ENCODE assay signal across 8 cellular contexts in genomic region chr6:41778895-41779294, GRCh38. TPM values are rescaled to one million over a fixed set of nuclear protein-coding genes. Genes with fewer than 3 reads are reported as not detected.
DNase-seq lines count a peak whose midpoint lies in the region; ATAC-seq and TF ChIP-seq lines count a peak whose summit lies in the region.

No MANE protein-coding gene starts in this region.

- H3K4me3 ChIP-seq in iPS DF 6.9 (ENCODE audit: low read length): peak overlapping the region; percentile 63; the same call in 1 of the 2 replicates

- peaks cover 2% of the 10 kb centered on the region for H3K4me1 ChIP-seq in iPS DF 6.9 (ENCODE audit: control insufficient read depth, insufficient read depth, low read length)

- no peaks in the 10 kb centered on the region; the same call in 1 of the 2 replicates for H3K36me3 Mint-ChIP-seq in HFFc6 (ENCODE audit: low read depth)
- peaks cover 7% of the 10 kb centered on the region for H3K36me3 Mint-ChIP-seq in activated CD4-positive, alpha-beta memory T cell treated with anti-CD3 and anti-CD28 coated beads, Interleukin-2, amount 10 ng/mL, durations not matched to agents 7 days and 5 days (ENCODE audit: low read depth)
- H3K36me3 Mint-ChIP-seq in stimulated activated effector memory CD8-positive, alpha-beta T cell treated with anti-CD3 and anti-CD28 coated beads, Interleukin-12 subunit alpha, Interleukin-12 subunit beta, amount 100 ng/mL, for 72 hours: peaks cover 13% of the 10 kb centered on the region

- no peaks in the 10 kb centered on the region for H3K27me3 ChIP-seq in iPS DF 6.9 (ENCODE audit: control insufficient read depth, insufficient read depth, low read length)

- CTCF ChIA-PET in activated CD4-positive, alpha-beta memory T cell treated with anti-CD3 and anti-CD28 coated beads, Interleukin-2, amount 10 ng/mL, durations not matched to agents 7 days and 5 days (lab: Charles Lee): interaction anchor here (1.1 to 3.1 kb wide), 5 partner anchors 8 to 326 kb away, joined by 3 to 27 read pairs (median 5); partner anchors contain the start of gene TOMM6

- H3K4me1 Mint-ChIP-seq in HFFc6 (ENCODE audit: low read depth): peaks cover 14% of the 10 kb centered on the region
- peaks cover 23% of the 10 kb centered on the region for H3K4me1 Mint-ChIP-seq in activated CD4-positive, alpha-beta memory T cell treated with anti-CD3 and anti-CD28 coated beads, Interleukin-2, amount 10 ng/mL, durations not matched to agents 7 days and 5 days
- H3K4me1 Mint-ChIP-seq in stimulated activated effector memory CD8-positive, alpha-beta T cell treated with anti-CD3 and anti-CD28 coated beads, Interleukin-12 subunit alpha, Interleukin-12 subunit beta, amount 100 ng/mL, for 72 hours: peaks cover 15% of the 10 kb centered on the region

- peak overlapping the region; percentile 50; the same call in 1 of the 2 replicates for H3K27ac Mint-ChIP-seq in HFFc6
- H3K27ac Mint-ChIP-seq in activated CD4-positive, alpha-beta memory T cell treated with anti-CD3 and anti-CD28 coated beads, Interleukin-2, amount 10 ng/mL, durations not matched to agents 7 days and 5 days: peak overlapping the region; percentile 73
- peak overlapping the region; percentile 83 for H3K27ac Mint-ChIP-seq in stimulated activated effector memory CD8-positive, alpha-beta T cell treated with anti-CD3 and anti-CD28 coated beads, Interleukin-12 subunit alpha, Interleukin-12 subunit beta, amount 100 ng/mL, for 72 hours

- POLR2A ChIA-PET in activated CD4-positive, alpha-beta memory T cell treated with anti-CD3 and anti-CD28 coated beads, Interleukin-2, amount 10 ng/mL, durations not matched to agents 7 days and 5 days (lab: Charles Lee): interaction anchor here (1.4 kb wide), 1 partner anchor 8 kb away, joined by 7 read pairs; the partner anchor contains the start of gene TOMM6

- DNase-seq in HFFc6 (no peak), iPS DF 6.9 (ENCODE audit: low read depth, low spot score) (no peak), NCI-H2107 (lab: John Stamatoyannopoulos, UW) (no peak), mesenteric fat pad (ENCODE audit: low spot score) (no peak), middle frontal gyrus (ENCODE audit: extremely low spot score, low spot score) (no peak), SKM-1 (lab: John Stamatoyannopoulos, UW; ENCODE audit: unreplicated experiment) (no peak)
- no peak for DNase-seq in activated CD4-positive, alpha-beta memory T cell treated with anti-CD3 and anti-CD28 coated beads, Interleukin-2, amount 10 ng/mL, durations not matched to agents 7 days and 5 days
- DNase-seq in stimulated activated effector memory CD8-positive, alpha-beta T cell treated with anti-CD3 and anti-CD28 coated beads, Interleukin-12 subunit alpha, Interleukin-12 subunit beta, amount 100 ng/mL, for 72 hours (ENCODE audit: low spot score in 2 of 2): no peak

- H3K27me3 Mint-ChIP-seq in HFFc6 (ENCODE audit: insufficient read depth): no peaks in the 10 kb centered on the region; the same call in none of the 2 replicates
- peaks cover 15% of the 10 kb centered on the region for H3K27me3 Mint-ChIP-seq in activated CD4-positive, alpha-beta memory T cell treated with anti-CD3 and anti-CD28 coated beads, Interleukin-2, amount 10 ng/mL, durations not matched to agents 7 days and 5 days

- no peak for TF ChIP-seq CTCF in HFFc6 (IDR thresholded peaks at IDR 0.05)

- H3K27ac ChIP-seq in iPS DF 6.9 (ENCODE audit: low read length): no peak overlapping the region

- WGBS in iPS DF 6.9 (ENCODE audit: insufficient coverage, insufficient read length): no CpG with 5 or more reads among the region's 6 CpGs

- ATAC-seq in stimulated activated effector memory CD8-positive, alpha-beta T cell treated with anti-CD3 and anti-CD28 coated beads, Interleukin-12 subunit alpha, Interleukin-12 subunit beta, amount 100 ng/mL, for 72 hours: no peak

- H3K4me3 Mint-ChIP-seq in HFFc6: peak overlapping the region; percentile 94
- peak overlapping the region; percentile 87 for H3K4me3 Mint-ChIP-seq in activated CD4-positive, alpha-beta memory T cell treated with anti-CD3 and anti-CD28 coated beads, Interleukin-2, amount 10 ng/mL, durations not matched to agents 7 days and 5 days
- H3K4me3 Mint-ChIP-seq in stimulated activated effector memory CD8-positive, alpha-beta T cell treated with anti-CD3 and anti-CD28 coated beads, Interleukin-12 subunit alpha, Interleukin-12 subunit beta, amount 100 ng/mL, for 72 hours: peak overlapping the region; percentile 86

- no peaks in the 10 kb centered on the region for H3K9me3 ChIP-seq in iPS DF 6.9 (ENCODE audit: control insufficient read depth, insufficient read depth, low read length)

- H3K36me3 ChIP-seq in iPS DF 6.9 (ENCODE audit: control insufficient read depth, insufficient read depth, low read length): no peaks in the 10 kb centered on the region

- no peaks in the 10 kb centered on the region for H3K9me3 Mint-ChIP-seq in HFFc6
- H3K9me3 Mint-ChIP-seq in activated CD4-positive, alpha-beta memory T cell treated with anti-CD3 and anti-CD28 coated beads, Interleukin-2, amount 10 ng/mL, durations not matched to agents 7 days and 5 days: no peaks in the 10 kb centered on the region
- no peaks in the 10 kb centered on the region for H3K9me3 Mint-ChIP-seq in stimulated activated effector memory CD8-positive, alpha-beta T cell treated with anti-CD3 and anti-CD28 coated beads, Interleukin-12 subunit alpha, Interleukin-12 subunit beta, amount 100 ng/mL, for 72 hours

RNA-seq across cellular contexts. Expression of gene FRS3, which starts 0.8 kb away (rescaled TPM):
- total RNA-seq in HFFc6 (2021; fragmentation: NEBNext Ultra II Directional; extraction: Animal tissue kit (Norgen Biotek cat#: 25700)): 1 to 10 TPM; 2.5 to 3.4 (median 2.9) TPM
- 1 to 10 TPM; 4.0 to 4.2 TPM for total RNA-seq in activated CD4-positive, alpha-beta memory T cell treated with anti-CD3 and anti-CD28 coated beads, Interleukin-2, amount 10 ng/mL, durations not matched to agents 7 days and 5 days
- total RNA-seq in mesenteric fat pad: 3.4 TPM

RNA-seq across cellular contexts. Expression of gene PRICKLE4, which starts 1.7 kb away (rescaled TPM):
- total RNA-seq in HFFc6 (2021; fragmentation: NEBNext Ultra II Directional; extraction: Animal tissue kit (Norgen Biotek cat#: 25700)): under 1 TPM in 3 of 6 experiments, not detected in 3; 0.30 to 0.68 (median 0.31) TPM
- not detected for total RNA-seq in activated CD4-positive, alpha-beta memory T cell treated with anti-CD3 and anti-CD28 coated beads, Interleukin-2, amount 10 ng/mL, durations not matched to agents 7 days and 5 days
- total RNA-seq in mesenteric fat pad: 2.0 TPM

RNA-seq across cellular contexts. Expression of gene TOMM6, which starts 8.6 kb away (rescaled TPM):
- 100 to 1,000 TPM; 216 to 234 (median 228) TPM for total RNA-seq in HFFc6 (2021; fragmentation: NEBNext Ultra II Directional; extraction: Animal tissue kit (Norgen Biotek cat#: 25700))
- 100 to 1,000 TPM; 126 to 130 TPM for total RNA-seq in activated CD4-positive, alpha-beta memory T cell treated with anti-CD3 and anti-CD28 coated beads, Interleukin-2, amount 10 ng/mL, durations not matched to agents 7 days and 5 days
- 123 TPM for total RNA-seq in mesenteric fat pad

RNA-seq across cellular contexts. Expression of gene PGC, which starts 31.7 kb away (rescaled TPM):
- total RNA-seq in HFFc6 (2021; fragmentation: NEBNext Ultra II Directional; extraction: Animal tissue kit (Norgen Biotek cat#: 25700)): not detected
- not detected for total RNA-seq in activated CD4-positive, alpha-beta memory T cell treated with anti-CD3 and anti-CD28 coated beads, Interleukin-2, amount 10 ng/mL, durations not matched to agents 7 days and 5 days
- not detected for total RNA-seq in mesenteric fat pad

RNA-seq across cellular contexts. Expression of gene TFEB, which starts 43.5 kb away (rescaled TPM):
- total RNA-seq in HFFc6 (2021; fragmentation: NEBNext Ultra II Directional; extraction: Animal tissue kit (Norgen Biotek cat#: 25700)): 10 to 100 TPM in 4 of 6 experiments, 1 to 10 TPM in 2; 8.7 to 14.2 (median 11.0) TPM
- 10 to 100 TPM; 14.9 to 15.0 TPM for total RNA-seq in activated CD4-positive, alpha-beta memory T cell treated with anti-CD3 and anti-CD28 coated beads, Interleukin-2, amount 10 ng/mL, durations not matched to agents 7 days and 5 days
- 17.9 TPM for total RNA-seq in mesenteric fat pad
